In the genomic region with DNA sequence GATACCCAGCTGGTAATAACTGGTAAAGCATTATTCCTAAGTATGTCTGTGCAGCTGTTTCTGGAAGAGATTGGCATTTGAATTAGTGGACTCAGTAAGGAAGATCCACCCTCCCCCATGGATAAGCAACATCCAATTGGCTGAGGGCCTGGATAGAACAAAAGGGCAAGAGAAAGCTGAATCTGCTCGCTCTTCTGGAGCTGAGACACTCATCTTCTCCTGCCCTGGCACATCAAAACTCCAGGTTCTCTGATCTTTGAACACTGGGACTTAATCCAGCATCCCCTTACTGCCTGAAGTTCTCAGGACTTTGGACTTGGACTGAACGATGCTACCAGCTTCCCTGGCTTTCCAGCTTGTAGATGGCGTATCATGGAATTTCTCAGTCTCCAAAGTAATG, we compare ENCODE assay signal across 29 cellular contexts.
DNase-seq lines count a peak whose midpoint lies in the region; ATAC-seq lines count a peak whose summit lies in the region.
"Had no signal": no experiment of that assay in that cellular context is flagged by ENCODE, and none has a peak within 500 bp of the region (broad histone marks: within the 10 kb centered on the region; RNA-seq: fewer than 3 reads in every experiment).

No MANE protein-coding gene starts in this region.

- peak overlapping the region; percentile 61 for H2AFZ ChIP-seq in neuronal stem cell (ENCODE audit: low read length)

- H2BK5ac ChIP-seq in neuronal stem cell (ENCODE audit: low read length): no peak overlapping the region

- no peak overlapping the region for H4K8ac ChIP-seq in neuronal stem cell (ENCODE audit: low read depth, low read length)

- peaks cover 6% of the 10 kb centered on the region for H3K27me3 Mint-ChIP-seq in activated naive CD8-positive, alpha-beta T cell treated with anti-CD3 and anti-CD28 coated beads, Interleukin-2, amount 50 U/mL, for 24 hours
- H3K27me3 Mint-ChIP-seq: activated B cell treated with CpG ODN at 0.5 μM for 24 hours, IgD-negative memory B cell had no signal

- no peaks in the 10 kb centered on the region for H3K36me3 ChIP-seq in neuronal stem cell (replicated peaks in 1 of 2; ENCODE audit: control insufficient read depth in 2 of 2, insufficient read depth in 2 of 2, low read length in 2 of 2)
- H3K36me3 ChIP-seq: esophagus muscularis mucosa, MG63, pancreas, sigmoid colon, thyroid gland had no signal

- H2BK12ac ChIP-seq in neuronal stem cell (ENCODE audit: low read length): no peak overlapping the region

- no peak overlapping the region for H4K91ac ChIP-seq in neuronal stem cell (ENCODE audit: low read depth, low read length, poor library complexity)

- H3K4me2 ChIP-seq in neuronal stem cell (ENCODE audit: insufficient read depth, low read length, poor library complexity, severe bottlenecking): no peak overlapping the region

- H3K4me1 Mint-ChIP-seq in activated naive CD8-positive, alpha-beta T cell treated with anti-CD3 and anti-CD28 coated beads, Interleukin-2, amount 50 U/mL, for 24 hours: no peaks in the 10 kb centered on the region
- H3K4me1 Mint-ChIP-seq: activated B cell treated with CpG ODN at 0.5 μM for 24 hours; central memory CD8-positive, alpha-beta T cell; IgD-negative memory B cell; naive B cell had no signal

- ATAC-seq in GM21786 (IDR thresholded peaks at IDR 0.05; ENCODE audit: unreplicated experiment) (no peak), GM19351 (IDR thresholded peaks at IDR 0.05; ENCODE audit: unreplicated experiment) (no peak), GM18873 (IDR thresholded peaks at IDR 0.05; ENCODE audit: low FRiP score, unreplicated experiment) (no peak)
- ATAC-seq in activated naive CD8-positive, alpha-beta T cell treated with anti-CD3 and anti-CD28 coated beads, Interleukin-2, amount 50 U/mL, for 24 hours: no peak
- ATAC-seq: pancreas had no signal

- no peak overlapping the region for H2AK5ac ChIP-seq in neuronal stem cell (ENCODE audit: low read depth, low read length)

- H2BK120ac ChIP-seq in neuronal stem cell (ENCODE audit: low read depth, low read length): no peak overlapping the region

- no peaks in the 10 kb centered on the region for H3K27me3 ChIP-seq in neuronal stem cell (ENCODE audit: control insufficient read depth in 3 of 3, insufficient read depth in 3 of 3, low read depth in 1 of 3, low read length in 3 of 3)
- H3K27me3 ChIP-seq: esophagus muscularis mucosa, MG63, pancreas, sigmoid colon, thyroid gland had no signal

- no CpG with 5 or more reads among the region's 3 CpGs for WGBS in neuronal stem cell (ENCODE audit: extremely low coverage in 2 of 2, insufficient read length in 2 of 2, insufficient replicate concordance in 1 of 2), 2 donors

- no peaks in the 10 kb centered on the region for H3K36me3 Mint-ChIP-seq in activated naive CD8-positive, alpha-beta T cell treated with anti-CD3 and anti-CD28 coated beads, Interleukin-2, amount 50 U/mL, for 24 hours (ENCODE audit: low read depth)

- H3K23ac ChIP-seq in neuronal stem cell (ENCODE audit: low read depth, low read length, poor library complexity): no peak overlapping the region

- no peak overlapping the region for H3K27ac Mint-ChIP-seq in activated naive CD8-positive, alpha-beta T cell treated with anti-CD3 and anti-CD28 coated beads, Interleukin-2, amount 50 U/mL, for 24 hours
- H3K27ac Mint-ChIP-seq: activated B cell treated with CpG ODN at 0.5 μM for 24 hours, IgD-negative memory B cell, naive B cell had no signal

- H3K4ac ChIP-seq in neuronal stem cell (ENCODE audit: low read length): no peak overlapping the region

- H2BK15ac ChIP-seq in neuronal stem cell (ENCODE audit: low read length): no peak overlapping the region

- H3K27ac ChIP-seq in neuronal stem cell (replicated peaks; ENCODE audit: low read length): no peak overlapping the region
- H3K27ac ChIP-seq: esophagus muscularis mucosa, pancreas, sigmoid colon, SK-N-MC, thyroid gland had no signal

- peaks cover 4% of the 10 kb centered on the region for H3K9me3 Mint-ChIP-seq in activated naive CD8-positive, alpha-beta T cell treated with anti-CD3 and anti-CD28 coated beads, Interleukin-2, amount 50 U/mL, for 24 hours
- H3K9me3 Mint-ChIP-seq: central memory CD8-positive, alpha-beta T cell had no signal

- DNase-seq in DMS 273 (lab: John Stamatoyannopoulos, UW; ENCODE audit: unreplicated experiment): peak; percentile 76
- DNase-seq in NCI-H524 (lab: John Stamatoyannopoulos, UW): peak; percentile 59 to 85
- DNase-seq in hippocampal formation (lab: John Stamatoyannopoulos, UW): peak; percentile 35 to 69
- DNase-seq in neuronal stem cell (ENCODE audit: low spot score): no peak
- no peak for DNase-seq in activated naive CD8-positive, alpha-beta T cell treated with anti-CD3 and anti-CD28 coated beads, Interleukin-2, amount 50 U/mL, for 24 hours
- DNase-seq: activated B cell treated with CpG ODN at 0.5 μM for 24 hours; activated CD4-positive, alpha-beta T cell treated with anti-CD3 and anti-CD28 coated beads, Interleukin-2, amount 50 U/mL, for 48 hours; amniotic stem cell; effector CD8-positive, alpha-beta T cell; GOT3; MG63; naive B cell; NCI-H1436; NCI-H345; pancreas; RPMI8226; sigmoid colon; stimulated activated CD4-positive, alpha-beta T cell treated with anti-CD3 and anti-CD28 coated beads, Interleukin-2, amount 100 ng/mL, for 24 hours; stimulated activated naive CD4-positive, alpha-beta T cell; T-helper 2 cell; thyroid gland had no signal

- H3K4me3 Mint-ChIP-seq in activated naive CD8-positive, alpha-beta T cell treated with anti-CD3 and anti-CD28 coated beads, Interleukin-2, amount 50 U/mL, for 24 hours: no peak overlapping the region
- H3K4me3 Mint-ChIP-seq: activated B cell treated with CpG ODN at 0.5 μM for 24 hours; central memory CD8-positive, alpha-beta T cell; IgD-negative memory B cell; naive B cell had no signal

- no peak overlapping the region for H3K18ac ChIP-seq in neuronal stem cell (ENCODE audit: low read length)

- no peaks in the 10 kb centered on the region for H3K9me3 ChIP-seq in neuronal stem cell (replicated peaks in 1 of 2; ENCODE audit: control insufficient read depth in 2 of 2, insufficient read depth in 1 of 2, low read depth in 1 of 2, low read length in 2 of 2)
- H3K9me3 ChIP-seq: esophagus muscularis mucosa, MG63, pancreas, sigmoid colon, thyroid gland had no signal

- H3K79me1 ChIP-seq in neuronal stem cell (ENCODE audit: low read depth, low read length): no peaks in the 10 kb centered on the region

- H3K14ac ChIP-seq in neuronal stem cell (ENCODE audit: low read length): no peak overlapping the region

- H3K4me1 ChIP-seq in neuronal stem cell (ENCODE audit: control insufficient read depth in 2 of 2, insufficient read depth in 1 of 2, low read depth in 1 of 2, low read length in 2 of 2): peaks cover 0 to 4% of the 10 kb centered on the region in 2 donors
- H3K4me1 ChIP-seq: esophagus muscularis mucosa, sigmoid colon, thyroid gland had no signal

- no peak overlapping the region for H3K4me3 ChIP-seq in neuronal stem cell (ENCODE audit: low read length in 2 of 2)
- H3K4me3 ChIP-seq: esophagus muscularis mucosa, lung, MG63, pancreas, sigmoid colon, SK-N-MC, thyroid gland had no signal

- H3K9ac ChIP-seq in neuronal stem cell (ENCODE audit: low read depth, low read length, poor library complexity): no peak overlapping the region

Comparison
In these comparisons a context has a peak if more than half of its experiments do, and no peak if none do; other contexts are left out.
1. DNase-seq: peak in DMS 273 (single experiment), NCI-H524 (2 of 2) and hippocampal formation (2 of 2); none in neuronal stem cell (single experiment) and activated naive CD8-positive, alpha-beta T cell treated with anti-CD3 and anti-CD28 coated beads, Interleukin-2, amount 50 U/mL, for 24 hours (single experiment).